Comparison of ENCODE assay signal across 8 cellular contexts in genomic region chr2:177551989-177552413, GRCh38.
DNase-seq lines count a peak whose midpoint lies in the region; ATAC-seq, FAIRE-seq and TF ChIP-seq lines count a peak whose summit lies in the region.

No MANE protein-coding gene starts in this region.

- H4K20me1 ChIP-seq in OCI-LY3 (ENCODE audit: insufficient read depth, low read length) (no peaks in the 10 kb centered on the region), endothelial cell of umbilical vein (replicated peaks; ENCODE audit: control insufficient read depth, extremely low read depth, insufficient read depth, low read length) (no peaks in the 10 kb centered on the region)

- no peaks in the 10 kb centered on the region for H3K79me2 ChIP-seq in OCI-LY3 (ENCODE audit: low read length)
- H3K79me2 ChIP-seq in endothelial cell of umbilical vein (ENCODE audit: control insufficient read depth, insufficient read depth, low read length) = no peaks in the 10 kb centered on the region

- DNase-seq in NCI-H1436 (lab: John Stamatoyannopoulos, UW) (peak; percentile 4), NCI-H1436 treated with DMSO at 0.1 percent for 48 hours (lab: John Stamatoyannopoulos, UW) (no peak), endothelial cell of umbilical vein (ENCODE audit: low read depth, low spot score) (peak; percentile 26), naive B cell (no peak), posterior vena cava (ENCODE audit: low spot score) (no peak), D721Med (ENCODE audit: insufficient read length, low spot score) (no peak)

- H3K9me3 Mint-ChIP-seq in naive B cell = peaks cover 0 to 5% (median 0%) of the 10 kb centered on the region in 7 donors

- H3K9me3 ChIP-seq in OCI-LY3 (ENCODE audit: insufficient read depth, low read length) (no peaks in the 10 kb centered on the region), endothelial cell of umbilical vein (replicated peaks; ENCODE audit: control insufficient read depth, insufficient read depth, low read length) (no peaks in the 10 kb centered on the region)

- H3K27ac Mint-ChIP-seq in naive B cell = peak overlapping the region; percentile 99 to 100 (median 100)

- no peak for ATAC-seq in naive B cell (ENCODE audit: low read depth in 2 of 2)
- no peak for ATAC-seq in HG03095 (IDR thresholded peaks at IDR 0.05; ENCODE audit: unreplicated experiment)

- peak overlapping the region; percentile 88 to 100 (median 98) for H3K4me3 Mint-ChIP-seq in naive B cell

- H3K36me3 ChIP-seq in OCI-LY3 (replicated peaks; ENCODE audit: low read depth, low read length) (peaks cover 2% of the 10 kb centered on the region), endothelial cell of umbilical vein (ENCODE audit: control insufficient read depth in 2 of 2, extremely low read depth in 1 of 2, insufficient read depth in 2 of 2, low read length in 2 of 2) (no peaks in the 10 kb centered on the region)

- FAIRE-seq in endothelial cell of umbilical vein (lab: Jason Lieb, UNC) = peak; percentile 63
- no peak for FAIRE-seq in D721Med (lab: Jason Lieb, UNC)

- H3K36me3 Mint-ChIP-seq in naive B cell = no peaks in the 10 kb centered on the region

- CTCF ChIA-PET in endothelial cell of umbilical vein (lab: Charles Lee) = interaction anchor here (1.3 kb wide), 1 partner anchor 52 kb away, joined by 4 read pairs; no protein-coding TSS in a partner anchor

- TF ChIP-seq POLR2A in endothelial cell of umbilical vein (IDR thresholded peaks at IDR 0.05; ENCODE audit: low read depth, low read length) = no peak

- H3K4me2 ChIP-seq in OCI-LY3 (ENCODE audit: low read length) (peak overlapping the region; percentile 74), endothelial cell of umbilical vein (ENCODE audit: insufficient read depth, low read length) (peak overlapping the region; percentile 23)

- H3K4me1 Mint-ChIP-seq in naive B cell = peaks cover 7 to 19% (median 9%) of the 10 kb centered on the region in 3 donors

- no peaks in the 10 kb centered on the region for H3K27me3 ChIP-seq in OCI-LY3 (ENCODE audit: low read depth, low read length)
- H3K27me3 ChIP-seq in endothelial cell of umbilical vein (ENCODE audit: control insufficient read depth in 2 of 2, insufficient read depth in 2 of 2, low read length in 2 of 2) = no peaks in the 10 kb centered on the region

- no peaks in the 10 kb centered on the region for H3K27me3 Mint-ChIP-seq in naive B cell

- H3K4me1 ChIP-seq in OCI-LY3 (ENCODE audit: low read length) (peaks cover 24% of the 10 kb centered on the region), endothelial cell of umbilical vein (ENCODE audit: control insufficient read depth, extremely low read depth, insufficient read depth, low read length) (peaks cover 43% of the 10 kb centered on the region)

- BruUV-seq in endothelial cell of umbilical vein (replicated peaks; lab: Mats Ljungman, UMichigan) = no TSS peak

- POLR2A ChIA-PET in endothelial cell of umbilical vein (lab: Charles Lee) = no interaction called here

- H3K27ac ChIP-seq in OCI-LY3 (ENCODE audit: low read length) (no peak overlapping the region), endothelial cell of umbilical vein (ENCODE audit: insufficient read depth, low read depth, low read length) (peak overlapping the region; percentile 91)

- H2AFZ ChIP-seq in OCI-LY3 (ENCODE audit: low read depth, low read length) (peak overlapping the region; percentile 98; the same call in 1 of the 2 replicates), endothelial cell of umbilical vein (ENCODE audit: low read depth, low read length) (peak overlapping the region; percentile 93)

- intact Hi-C loops in endothelial cell of umbilical vein (cut with micrococcal nuclease) (loop anchor here (2.0 to 10.0 kb wide), 6 partner anchors 67 to 387 kb away; partner anchors contain the start of gene AGPS), posterior vena cava (cut with DNase I) (no loop called here)

- dilution Hi-C loops in endothelial cell of umbilical vein (cut with MboI; ENCODE audit: extremely low pct_ligation_motif_present, low sequenced_read_pairs) = no loop called here

- TF ChIP-seq CTCF in OCI-LY3 (IDR thresholded peaks at IDR 0.05; ENCODE audit: low read depth, low read length) (no peak), endothelial cell of umbilical vein (IDR thresholded peaks at IDR 0.05; ENCODE audit: extremely low read depth in 1 of 2, insufficient read depth in 1 of 2, low read depth in 1 of 2, low read length in 2 of 2) (no peak), D721Med (IDR thresholded peaks at IDR 0.05; ENCODE audit: insufficient read depth, missing control alignments) (no peak)

- H3K4me3 ChIP-seq in OCI-LY3 (ENCODE audit: low read length) (peak overlapping the region; percentile 86), endothelial cell of umbilical vein (replicated peaks in 1 of 3; ENCODE audit: insufficient read depth in 1 of 3, low read depth in 1 of 3, low read length in 3 of 3) (peak overlapping the region in 2 of 3 experiments; percentile 57 to 93)

- no peaks in the 10 kb centered on the region for H3K9me1 ChIP-seq in endothelial cell of umbilical vein (replicated peaks; ENCODE audit: control insufficient read depth, extremely low read depth, insufficient read depth, low read length)

- peak overlapping the region; percentile 88 for H3K9ac ChIP-seq in OCI-LY3 (ENCODE audit: low read length)
- peak overlapping the region; percentile 96 for H3K9ac ChIP-seq in endothelial cell of umbilical vein (replicated peaks; ENCODE audit: extremely low read depth, insufficient read depth, low read length)

TF ChIP-seq in endothelial cell of umbilical vein, 7 proteins besides CTCF, POLR2A, EP300 and RAD21:
- TF ChIP-seq MYC (IDR thresholded peaks at IDR 0.05; ENCODE audit: low read depth, low read length) (no peak), POLR2AphosphoS5 (IDR thresholded peaks at IDR 0.05; ENCODE audit: insufficient read depth, low read depth, low read length) (no peak), FOS (IDR thresholded peaks at IDR 0.05; ENCODE audit: borderline replicate concordance, insufficient read depth, low read length) (no peak), EZH2 (IDR thresholded peaks at IDR 0.05; ENCODE audit: borderline replicate concordance, low read depth, low read length, severe bottlenecking) (no peak), GATA2 (IDR thresholded peaks at IDR 0.05; ENCODE audit: insufficient read depth, insufficient read length, low read depth, low read length) (no peak), JUN (IDR thresholded peaks at IDR 0.05; ENCODE audit: borderline replicate concordance, insufficient read depth, insufficient read length, low read depth) (no peak), MAX (IDR thresholded peaks at IDR 0.05; ENCODE audit: insufficient read depth, insufficient read length) (no peak)

Comparison
In these comparisons a context has a peak if more than half of its experiments do, and no peak if none do; other contexts are left out.
1. DNase-seq: peak in NCI-H1436 (single experiment) and endothelial cell of umbilical vein (single experiment); none in NCI-H1436 treated with DMSO at 0.1 percent for 48 hours (single experiment), naive B cell (single experiment), posterior vena cava (single experiment) and D721Med (single experiment).